20 cellular contexts compared by ENCODE assay signal in genomic region chr14:32567543-32568384, GRCh38.
DNase-seq lines count a peak whose midpoint lies in the region; ATAC-seq and TF ChIP-seq lines count a peak whose summit lies in the region.
"Had no signal": no experiment of that assay in that cellular context is flagged by ENCODE, and none has a peak within 500 bp of the region (broad histone marks: within the 10 kb centered on the region; RNA-seq: fewer than 3 reads in every experiment).

No MANE protein-coding gene starts in this region.

- no peak overlapping the region for H2AFZ ChIP-seq in mammary epithelial cell (ENCODE audit: low read depth, low read length)

- TF ChIP-seq EP300 in upper lobe of left lung (IDR thresholded peaks at IDR 0.05), result no peak

- H3K4me1 Mint-ChIP-seq in activated CD4-positive, alpha-beta T cell treated with anti-CD3 and anti-CD28 coated beads for 36 hours, result peaks cover 12% of the 10 kb centered on the region

- CTCF ChIA-PET in mammary epithelial cell (lab: Charles Lee; ENCODE audit: low non-redundant PET), result no interaction called here
- CTCF ChIA-PET in activated CD4-positive, alpha-beta T cell treated with anti-CD3 and anti-CD28 coated beads for 36 hours (lab: Charles Lee), result interaction anchor here (1.0 to 1.6 kb wide), 4 partner anchors 7 to 1229 kb away, joined by 3 to 4 read pairs (median 4); no protein-coding TSS in a partner anchor

- no peak overlapping the region for H3K27ac Mint-ChIP-seq in activated CD4-positive, alpha-beta T cell treated with anti-CD3 and anti-CD28 coated beads for 36 hours
- H3K27ac Mint-ChIP-seq: activated CD8-positive, alpha-beta memory T cell treated with anti-CD3 and anti-CD28 coated beads, Interleukin-2, amount 10 ng/mL, durations not matched to agents 7 days and 5 days; activated naive CD4-positive, alpha-beta T cell treated with anti-CD3 and anti-CD28 coated beads for 36 hours; H9; memory B cell had no signal

- H3K36me3 ChIP-seq in upper lobe of left lung (no peaks in the 10 kb centered on the region), mammary epithelial cell (ENCODE audit: insufficient read depth, low read length) (no peaks in the 10 kb centered on the region)
- H3K36me3 ChIP-seq: BLaER1 treated with 17β-estradiol and CSF1 and Interleukin-3, amounts not matched to agents 10 nM and 100 nM; Peyer's patch; WERI-Rb-1 had no signal

- H3K79me2 ChIP-seq in mammary epithelial cell (ENCODE audit: insufficient read depth, low read length), result no peaks in the 10 kb centered on the region

- H3K36me3 Mint-ChIP-seq in activated CD4-positive, alpha-beta T cell treated with anti-CD3 and anti-CD28 coated beads for 36 hours (ENCODE audit: low read depth), result no peaks in the 10 kb centered on the region
- H3K36me3 Mint-ChIP-seq: activated CD8-positive, alpha-beta memory T cell treated with anti-CD3 and anti-CD28 coated beads, Interleukin-2, amount 10 ng/mL, durations not matched to agents 7 days and 5 days; memory B cell had no signal

- H3K27me3 ChIP-seq in upper lobe of left lung (no peaks in the 10 kb centered on the region), mammary epithelial cell (ENCODE audit: insufficient read depth, low read length) (no peaks in the 10 kb centered on the region)
- H3K27me3 ChIP-seq: BLaER1 treated with 17β-estradiol and CSF1 and Interleukin-3, amounts not matched to agents 10 nM and 100 nM; Peyer's patch had no signal

- dilution Hi-C loops in mammary epithelial cell (cut with HindIII; ENCODE audit: low sequenced_read_pairs), result no loop called here

- in situ Hi-C loops in mammary epithelial cell (cut with MboI; ENCODE audit: low sequenced_read_pairs in 2 of 2), result no loop called here

- H3K9ac ChIP-seq in mammary epithelial cell (ENCODE audit: insufficient read depth, low read length), result no peak overlapping the region
- H3K9ac ChIP-seq: BLaER1 treated with 17β-estradiol and CSF1 and Interleukin-3, amounts not matched to agents 10 nM and 100 nM; KMS-11 had no signal

- H3K4me3 Mint-ChIP-seq in activated CD4-positive, alpha-beta T cell treated with anti-CD3 and anti-CD28 coated beads for 36 hours, result no peak overlapping the region
- H3K4me3 Mint-ChIP-seq: activated CD8-positive, alpha-beta memory T cell treated with anti-CD3 and anti-CD28 coated beads, Interleukin-2, amount 10 ng/mL, durations not matched to agents 7 days and 5 days; activated naive CD4-positive, alpha-beta T cell treated with anti-CD3 and anti-CD28 coated beads for 36 hours; H9; memory B cell had no signal

- peaks cover under 1% of the 10 kb centered on the region for H3K27me3 Mint-ChIP-seq in activated CD4-positive, alpha-beta T cell treated with anti-CD3 and anti-CD28 coated beads for 36 hours

- H3K4me2 ChIP-seq in mammary epithelial cell (ENCODE audit: insufficient read depth, low read depth, low read length), result no peak overlapping the region
- H3K4me2 ChIP-seq: BLaER1 treated with 17β-estradiol and CSF1 and Interleukin-3, amounts not matched to agents 10 nM and 100 nM; KMS-11 had no signal

- no peaks in the 10 kb centered on the region for H3K9me3 ChIP-seq in upper lobe of left lung
- H3K9me3 ChIP-seq in mammary epithelial cell (replicated peaks; ENCODE audit: insufficient read depth, low read length), result no peaks in the 10 kb centered on the region
- H3K9me3 ChIP-seq: BLaER1 treated with 17β-estradiol and CSF1 and Interleukin-3, amounts not matched to agents 10 nM and 100 nM; Peyer's patch had no signal

- no TSS peak for BruUV-seq in mammary epithelial cell (replicated peaks; lab: Mats Ljungman, UMichigan)

- DNase-seq in HCEC 1CT (peak; percentile 76), choroid plexus epithelial cell (ENCODE audit: low read depth) (peak; percentile 57), iris pigment epithelial cell (ENCODE audit: low read depth) (peak; percentile 75), skeletal muscle cell (ENCODE audit: low read depth) (peak; percentile 21), upper lobe of left lung (no peak), mammary epithelial cell (no peak), NCI-H1436 (lab: John Stamatoyannopoulos, UW) (no peak)
- no peak for DNase-seq in activated CD4-positive, alpha-beta T cell treated with anti-CD3 and anti-CD28 coated beads for 36 hours
- DNase-seq: activated CD8-positive, alpha-beta memory T cell treated with anti-CD3 and anti-CD28 coated beads, Interleukin-2, amount 10 ng/mL, durations not matched to agents 7 days and 5 days; activated naive CD4-positive, alpha-beta T cell treated with anti-CD3 and anti-CD28 coated beads for 36 hours; central memory CD4-positive, alpha-beta T cell; H9; NCI-H187 treated with DMSO at 0.1 percent for 48 hours; NCI-H524; Peyer's patch; SW 1271; WERI-Rb-1 had no signal

- ATAC-seq in upper lobe of left lung (ENCODE audit: low FRiP score in 2 of 2), result no peak
- ATAC-seq in activated CD4-positive, alpha-beta T cell treated with anti-CD3 and anti-CD28 coated beads for 36 hours, result no peak
- ATAC-seq: activated CD8-positive, alpha-beta memory T cell treated with anti-CD3 and anti-CD28 coated beads, Interleukin-2, amount 10 ng/mL, durations not matched to agents 7 days and 5 days had no signal

- H3K4me1 ChIP-seq in upper lobe of left lung (peaks cover 3 to 13% (median 8%) of the 10 kb centered on the region in 4 donors), mammary epithelial cell (ENCODE audit: insufficient read depth, low read length) (peaks cover 3% of the 10 kb centered on the region)

- TF ChIP-seq POLR2A in upper lobe of left lung (IDR thresholded peaks at IDR 0.05), result no peak

- POLR2A ChIA-PET in activated CD4-positive, alpha-beta T cell treated with anti-CD3 and anti-CD28 coated beads for 36 hours (lab: Charles Lee), result no interaction called here

- no peak overlapping the region for H3K27ac ChIP-seq in upper lobe of left lung
- no peak overlapping the region for H3K27ac ChIP-seq in mammary epithelial cell (ENCODE audit: insufficient read depth, low read depth, low read length)
- H3K27ac ChIP-seq: BLaER1 treated with 17β-estradiol and CSF1 and Interleukin-3, amounts not matched to agents 10 nM and 100 nM; KMS-11; Peyer's patch; WERI-Rb-1 had no signal

- TF ChIP-seq CTCF in choroid plexus epithelial cell (conservative IDR thresholded peaks at IDR 0.05; ENCODE audit: low read depth, low read length), result no peak
- no peak for TF ChIP-seq CTCF in upper lobe of left lung (IDR thresholded peaks at IDR 0.05)
- TF ChIP-seq CTCF in mammary epithelial cell (conservative IDR thresholded peaks at IDR 0.05 in 1 of 2, IDR thresholded peaks at IDR 0.05 in 1 of 2; ENCODE audit: extremely low read depth in 1 of 2, insufficient read depth in 1 of 2, low read depth in 1 of 2, low read length in 2 of 2), result no peak

- H3K9me3 Mint-ChIP-seq in activated CD4-positive, alpha-beta T cell treated with anti-CD3 and anti-CD28 coated beads for 36 hours (ENCODE audit: low read depth), result no peaks in the 10 kb centered on the region
- H3K9me3 Mint-ChIP-seq: activated naive CD4-positive, alpha-beta T cell treated with anti-CD3 and anti-CD28 coated beads for 36 hours; H9; memory B cell had no signal

- intact Hi-C loops in mammary epithelial cell (cut with micrococcal nuclease), result loop anchor here (10.0 kb wide), 1 partner anchor 403 kb away; no protein-coding TSS in a partner anchor
- intact Hi-C loops in activated CD4-positive, alpha-beta T cell treated with anti-CD3 and anti-CD28 coated beads for 36 hours (cut with DNase I, micrococcal nuclease), result loop anchor here in 1 of 2 experiments (10.0 kb wide), 1 partner anchor 643 kb away; no protein-coding TSS in a partner anchor

- H4K20me1 ChIP-seq in mammary epithelial cell (ENCODE audit: insufficient read depth, low read length), result no peaks in the 10 kb centered on the region
- H4K20me1 ChIP-seq: BLaER1 treated with 17β-estradiol and CSF1 and Interleukin-3, amounts not matched to agents 10 nM and 100 nM had no signal

- no peak overlapping the region for H3K4me3 ChIP-seq in choroid plexus epithelial cell (ENCODE audit: low read depth, low read length)
- no peak overlapping the region for H3K4me3 ChIP-seq in skeletal muscle cell (ENCODE audit: low read depth, low read length)
- H3K4me3 ChIP-seq in upper lobe of left lung, result no peak overlapping the region
- H3K4me3 ChIP-seq in mammary epithelial cell (replicated peaks in 1 of 3; ENCODE audit: insufficient read depth in 1 of 3, low read depth in 2 of 3, low read length in 3 of 3), result no peak overlapping the region
- H3K4me3 ChIP-seq: BLaER1 treated with 17β-estradiol and CSF1 and Interleukin-3, amounts not matched to agents 10 nM and 100 nM; Peyer's patch had no signal

Comparison
In these comparisons a context has a peak if more than half of its experiments do, and no peak if none do; other contexts are left out.
1. DNase-seq: peak in HCEC 1CT (single experiment), choroid plexus epithelial cell (single experiment), iris pigment epithelial cell (single experiment) and skeletal muscle cell (single experiment); none in upper lobe of left lung (0 of 2), mammary epithelial cell (single experiment), NCI-H1436 (single experiment) and activated CD4-positive, alpha-beta T cell treated with anti-CD3 and anti-CD28 coated beads for 36 hours (single experiment).